Comparison of ENCODE assay signal across 11 cellular contexts in genomic region chr6:46469021-46469420, GRCh38.
"Had no signal": no experiment of that assay in that cellular context is flagged by ENCODE, and none has a peak within 500 bp of the region (broad histone marks: within the 10 kb centered on the region; RNA-seq: fewer than 3 reads in every experiment).

No MANE protein-coding gene starts in this region.

- H3K27ac Mint-ChIP-seq: activated CD4-positive, alpha-beta memory T cell treated with anti-CD3 and anti-CD28 coated beads, Interleukin-2, amount 10 ng/mL, durations not matched to agents 7 days and 5 days; activated CD4-positive, alpha-beta T cell treated with anti-CD3 and anti-CD28 coated beads for 36 hours; activated naive CD8-positive, alpha-beta T cell treated with anti-CD3 and anti-CD28 coated beads, Interleukin-2, amount 50 U/mL, for 24 hours had no signal

- H3K9me3 Mint-ChIP-seq: activated CD4-positive, alpha-beta memory T cell treated with anti-CD3 and anti-CD28 coated beads, Interleukin-2, amount 10 ng/mL, durations not matched to agents 7 days and 5 days; activated naive CD8-positive, alpha-beta T cell treated with anti-CD3 and anti-CD28 coated beads, Interleukin-2, amount 50 U/mL, for 24 hours had no signal

- H3K4me3 Mint-ChIP-seq: activated CD4-positive, alpha-beta memory T cell treated with anti-CD3 and anti-CD28 coated beads, Interleukin-2, amount 10 ng/mL, durations not matched to agents 7 days and 5 days; activated CD4-positive, alpha-beta T cell treated with anti-CD3 and anti-CD28 coated beads for 36 hours; activated naive CD8-positive, alpha-beta T cell treated with anti-CD3 and anti-CD28 coated beads, Interleukin-2, amount 50 U/mL, for 24 hours had no signal

- H3K4me1 Mint-ChIP-seq: activated CD4-positive, alpha-beta memory T cell treated with anti-CD3 and anti-CD28 coated beads, Interleukin-2, amount 10 ng/mL, durations not matched to agents 7 days and 5 days; activated CD4-positive, alpha-beta T cell treated with anti-CD3 and anti-CD28 coated beads for 36 hours; activated naive CD8-positive, alpha-beta T cell treated with anti-CD3 and anti-CD28 coated beads, Interleukin-2, amount 50 U/mL, for 24 hours had no signal

- H3K9me3 ChIP-seq: stomach, tibial nerve had no signal

- H3K27me3 ChIP-seq: stomach, tibial nerve had no signal

- H3K4me3 ChIP-seq: stomach, tibial nerve had no signal

- H3K36me3 ChIP-seq: stomach, tibial nerve had no signal

- H3K27ac ChIP-seq: tibial nerve had no signal

- DNase-seq: activated CD4-positive, alpha-beta memory T cell treated with anti-CD3 and anti-CD28 coated beads, Interleukin-2, amount 10 ng/mL, durations not matched to agents 7 days and 5 days; activated CD4-positive, alpha-beta T cell treated with anti-CD3 and anti-CD28 coated beads for 36 hours; activated CD8-positive, alpha-beta memory T cell treated with anti-CD3 and anti-CD28 coated beads, Interleukin-2, amount 50 U/mL, for 4 hours; activated naive CD4-positive, alpha-beta T cell; activated naive CD8-positive, alpha-beta T cell treated with anti-CD3 and anti-CD28 coated beads, Interleukin-2, amount 50 U/mL, for 24 hours; left colon; mammary epithelial cell; small intestine; stomach; T-helper 9 cell had no signal
